Comparison of ENCODE assay signal across 25 cellular contexts in genomic region chr3:161500057-161500836, GRCh38. TPM values are rescaled to one million over a fixed set of nuclear protein-coding genes. Genes with fewer than 3 reads are reported as not detected.
DNase-seq lines count a peak whose midpoint lies in the region; ATAC-seq and TF ChIP-seq lines count a peak whose summit lies in the region.
"Had no signal": no experiment of that assay in that cellular context is flagged by ENCODE, and none has a peak within 500 bp of the region (broad histone marks: within the 10 kb centered on the region; RNA-seq: fewer than 3 reads in every experiment).

No MANE protein-coding gene starts in this region.

- no peaks in the 10 kb centered on the region for H3K27me3 Mint-ChIP-seq in MCF 10A (ENCODE audit: insufficient read depth, unreplicated experiment)
- H3K27me3 Mint-ChIP-seq: activated CD4-positive, alpha-beta T cell treated with anti-CD3 and anti-CD28 coated beads, Interleukin-2, amount 10 ng/mL, durations not matched to agents 24 days and 14 days had no signal

- peaks cover 10% of the 10 kb centered on the region for H3K4me1 Mint-ChIP-seq in MCF 10A (ENCODE audit: insufficient read depth, unreplicated experiment)
- H3K4me1 Mint-ChIP-seq: activated CD4-positive, alpha-beta T cell treated with anti-CD3 and anti-CD28 coated beads, Interleukin-2, amount 10 ng/mL, durations not matched to agents 24 days and 14 days had no signal

- H3K27ac ChIP-seq in breast epithelium: no peak overlapping the region
- no peak overlapping the region for H3K27ac ChIP-seq in body of pancreas
- H3K27ac ChIP-seq: prostate gland, uterus had no signal

- ATAC-seq in left lobe of liver (peak; percentile 44), body of pancreas (no peak)
- ATAC-seq: GM12878 had no signal

- H3K4me1 ChIP-seq in breast epithelium (no peaks in the 10 kb centered on the region), body of pancreas (no peaks in the 10 kb centered on the region)
- H3K4me1 ChIP-seq: prostate gland, uterus had no signal

- H3K9me3 ChIP-seq in breast epithelium (peaks cover 0 to 6% of the 10 kb centered on the region in 2 donors), body of pancreas (no peaks in the 10 kb centered on the region)
- H3K9me3 ChIP-seq: prostate gland, uterus had no signal

- DNase-seq in MCF 10A (ENCODE audit: unreplicated experiment) (peak; percentile 28), breast epithelium (ENCODE audit: low spot score in 2 of 2) (no peak), epithelial cell of proximal tubule (ENCODE audit: low read depth) (peak; percentile 57), left lobe of liver (ENCODE audit: low spot score) (no peak), NCI-H146 treated with DMSO at 0.1 percent for 48 hours (lab: John Stamatoyannopoulos, UW; ENCODE audit: unreplicated experiment) (no peak), body of pancreas (no peak), T-helper 1 cell (no peak)
- no peak for DNase-seq in activated effector memory CD4-positive, alpha-beta T cell treated with Interleukin-2 at 50 U/mL for 16 hours
- DNase-seq: activated CD4-positive, alpha-beta T cell treated with anti-CD3 and anti-CD28 coated beads, Interleukin-2, amount 10 ng/mL, durations not matched to agents 24 days and 14 days; activated CD8-positive, alpha-beta memory T cell treated with anti-CD3 and anti-CD28 coated beads, Interleukin-2, amount 50 U/mL, for 4 hours; amniotic stem cell; C1 segment of cervical spinal cord; dorsolateral prefrontal cortex; islet precursor cell; NCI-H1436; NCI-H2171 treated with DMSO at 0.1 percent for 48 hours; nephron progenitor cell; SW 1271; uterus had no signal

- H3K27me3 ChIP-seq in breast epithelium (no peaks in the 10 kb centered on the region), body of pancreas (no peaks in the 10 kb centered on the region)
- H3K27me3 ChIP-seq: dorsolateral prefrontal cortex, uterus had no signal

- CTCF ChIA-PET in MCF 10A (lab: Yijun Ruan, JAX): interaction anchor here (0.7 to 1.6 kb wide), 3 partner anchors 8 to 43 kb away, joined by 3 to 9 read pairs (median 4); no protein-coding TSS in a partner anchor

- BruUV-seq in MCF 10A (replicated peaks; lab: Mats Ljungman, UMichigan): no TSS peak

- H3K36me3 ChIP-seq in breast epithelium (no peaks in the 10 kb centered on the region), body of pancreas (replicated peaks in 1 of 2; ENCODE audit: insufficient read depth in 1 of 2, low read depth in 2 of 2) (no peaks in the 10 kb centered on the region)
- H3K36me3 ChIP-seq: prostate gland, uterus had no signal

- POLR2A ChIA-PET in MCF 10A (lab: Yijun Ruan, JAX): interaction anchor here (0.7 to 1.0 kb wide), 2 partner anchors 16 to 1401 kb away, joined by 3 read pairs; no protein-coding TSS in a partner anchor

- no peaks in the 10 kb centered on the region for H3K36me3 Mint-ChIP-seq in MCF 10A (ENCODE audit: insufficient read depth, unreplicated experiment)

- TF ChIP-seq CTCF in MCF 10A (IDR thresholded peaks at IDR 0.05; ENCODE audit: unreplicated experiment): no peak
- no peak for TF ChIP-seq CTCF in breast epithelium (IDR thresholded peaks at IDR 0.05)
- no peak for TF ChIP-seq CTCF in epithelial cell of proximal tubule (conservative IDR thresholded peaks at IDR 0.05; ENCODE audit: low read depth, low read length)
- no peak for TF ChIP-seq CTCF in body of pancreas (IDR thresholded peaks at IDR 0.05)

- TF ChIP-seq POLR2A in breast epithelium (IDR thresholded peaks at IDR 0.05) (no peak), body of pancreas (IDR thresholded peaks at IDR 0.05) (no peak)

- peak overlapping the region; percentile 46 for H3K27ac Mint-ChIP-seq in MCF 10A (ENCODE audit: low read depth, unreplicated experiment)
- H3K27ac Mint-ChIP-seq: activated CD4-positive, alpha-beta T cell treated with anti-CD3 and anti-CD28 coated beads, Interleukin-2, amount 10 ng/mL, durations not matched to agents 24 days and 14 days; nephron progenitor cell had no signal

- 38% methylated on average over 4 of the region's 4 CpGs for WGBS in body of pancreas, 2 donors

- intact Hi-C loops in MCF 10A (cut with micrococcal nuclease) (no loop called here), breast epithelium (cut with DNase I; ENCODE audit: low total_unique reads) (no loop called here), body of pancreas (cut with DNase I) (no loop called here)

- H3K9me3 Mint-ChIP-seq in MCF 10A (ENCODE audit: unreplicated experiment): peaks cover 4% of the 10 kb centered on the region
- H3K9me3 Mint-ChIP-seq: activated CD4-positive, alpha-beta T cell treated with anti-CD3 and anti-CD28 coated beads, Interleukin-2, amount 10 ng/mL, durations not matched to agents 24 days and 14 days had no signal

- H3K4me3 Mint-ChIP-seq in MCF 10A (ENCODE audit: unreplicated experiment): no peak overlapping the region
- H3K4me3 Mint-ChIP-seq: activated CD4-positive, alpha-beta T cell treated with anti-CD3 and anti-CD28 coated beads, Interleukin-2, amount 10 ng/mL, durations not matched to agents 24 days and 14 days; nephron progenitor cell had no signal

- H3K4me3 ChIP-seq in breast epithelium: no peak overlapping the region
- H3K4me3 ChIP-seq in epithelial cell of proximal tubule (ENCODE audit: low read depth, low read length): no peak overlapping the region
- no peak overlapping the region for H3K4me3 ChIP-seq in body of pancreas
- H3K4me3 ChIP-seq: dorsolateral prefrontal cortex, GM12878, prostate gland, uterus had no signal

RNA-seq across cellular contexts. Expression of gene OTOL1, which starts 3.6 kb away (rescaled TPM):
- total RNA-seq in MCF 10A (2022) (not detected in 2 replicates), breast epithelium (not detected), epithelial cell of proximal tubule (not detected in 2 replicates), left lobe of liver (not detected), body of pancreas (not detected)
- total RNA-seq: activated CD4-positive, alpha-beta T cell treated with anti-CD3 and anti-CD28 coated beads, Interleukin-2, amount 10 ng/mL, durations not matched to agents 24 days and 14 days; GM12878; H1; LHCN-M2; mesenteric fat pad; prostate gland; subcutaneous adipose tissue; uterus had no signal

Comparison
In these comparisons a context has a peak if more than half of its experiments do, and no peak if none do; other contexts are left out.
1. DNase-seq: peak in MCF 10A (single experiment) and epithelial cell of proximal tubule (single experiment); none in breast epithelium (0 of 2), left lobe of liver (single experiment), NCI-H146 treated with DMSO at 0.1 percent for 48 hours (single experiment), body of pancreas (0 of 4), activated effector memory CD4-positive, alpha-beta T cell treated with Interleukin-2 at 50 U/mL for 16 hours (single experiment) and T-helper 1 cell (0 of 5).